In genomic region chr10:23370106-23370505, GRCh38 we compare ENCODE assay signal across 15 cellular contexts. TPM values are rescaled to one million over a fixed set of nuclear protein-coding genes. Genes with fewer than 3 reads are reported as not detected.
A peak's percentile ranks its signal among the peaks of the same experiment; 100 is the strongest.
DNase-seq lines count a peak whose midpoint lies in the region; FAIRE-seq and TF ChIP-seq lines count a peak whose summit lies in the region.
"Had no signal": no experiment of that assay in that cellular context is flagged by ENCODE, and none has a peak within 500 bp of the region (broad histone marks: within the 10 kb centered on the region; RNA-seq: fewer than 3 reads in every experiment).

No MANE protein-coding gene starts in this region.

- DNase-seq in EH (ENCODE audit: low read depth) (peak; percentile 67), HT1080 (ENCODE audit: low read depth) (peak; percentile 3), astrocyte (ENCODE audit: low read depth) (no peak), RKO (ENCODE audit: low spot score) (no peak), ovary (no peak), NCI-H2081 treated with DMSO at 0.1 percent for 48 hours (lab: John Stamatoyannopoulos, UW) (no peak)
- DNase-seq: amniotic stem cell; dorsolateral prefrontal cortex; islet precursor cell; naive thymus-derived CD4-positive, alpha-beta T cell; NCI-H1417 treated with DMSO at 0.1 percent for 48 hours; NCI-H524 treated with DMSO at 0.1 percent for 48 hours; sigmoid colon had no signal

- H3K4me3 ChIP-seq in astrocyte (ENCODE audit: insufficient read depth, low read depth, low read length) (no peak overlapping the region), ovary (no peak overlapping the region)
- H3K4me3 ChIP-seq: dorsolateral prefrontal cortex, sigmoid colon had no signal

- TF ChIP-seq CTCF in astrocyte (IDR thresholded peaks at IDR 0.05; ENCODE audit: insufficient read depth, low read depth, low read length) (no peak), nephron (IDR thresholded peaks at IDR 0.05; ENCODE audit: unreplicated experiment in 3 of 3) (no peak), ovary (IDR thresholded peaks at IDR 0.05) (no peak)

- H3K4me1 ChIP-seq in astrocyte (ENCODE audit: insufficient read depth, low read length) = no peaks in the 10 kb centered on the region
- no peaks in the 10 kb centered on the region for H3K4me1 ChIP-seq in ovary (ENCODE audit: insufficient read depth)

- no peak overlapping the region for H3K4me3 Mint-ChIP-seq in astrocyte (ENCODE audit: unreplicated experiment)
- H3K4me3 Mint-ChIP-seq in nephron = no peak overlapping the region

- no peak for TF ChIP-seq POLR2A in ovary (IDR thresholded peaks at IDR 0.05)

- H4K20me1 ChIP-seq in astrocyte (ENCODE audit: insufficient read depth, low read length) = no peaks in the 10 kb centered on the region

- H3K36me3 ChIP-seq in astrocyte (ENCODE audit: insufficient read depth, low read length) = no peaks in the 10 kb centered on the region
- no peaks in the 10 kb centered on the region for H3K36me3 ChIP-seq in ovary
- H3K36me3 ChIP-seq: sigmoid colon had no signal

- WGBS in ovary, 3 donors = 40 to 55% (median 48%) methylated on average over 3 of the region's 3 CpGs

- no peak overlapping the region for H3K4me2 ChIP-seq in astrocyte (ENCODE audit: low read length)

- H3K27me3 Mint-ChIP-seq in astrocyte (ENCODE audit: low read depth, unreplicated experiment) (no peaks in the 10 kb centered on the region), nephron (ENCODE audit: low read depth) (no peaks in the 10 kb centered on the region)
- H3K27me3 Mint-ChIP-seq: naive thymus-derived CD4-positive, alpha-beta T cell had no signal

- peaks cover 25% of the 10 kb centered on the region for H3K4me1 Mint-ChIP-seq in astrocyte (ENCODE audit: low read depth, unreplicated experiment)
- H3K4me1 Mint-ChIP-seq in nephron = peaks cover 24% of the 10 kb centered on the region

- H3K9me3 ChIP-seq in astrocyte (ENCODE audit: insufficient read depth, low read depth, low read length) (no peaks in the 10 kb centered on the region), ovary (no peaks in the 10 kb centered on the region)
- H3K9me3 ChIP-seq: sigmoid colon had no signal

- H3K9me3 Mint-ChIP-seq in astrocyte (ENCODE audit: unreplicated experiment) = peaks cover 1% of the 10 kb centered on the region
- no peaks in the 10 kb centered on the region for H3K9me3 Mint-ChIP-seq in nephron

- FAIRE-seq in astrocyte (lab: Jason Lieb, UNC) = no peak
- FAIRE-seq: HepG2 had no signal

- H3K27ac Mint-ChIP-seq in astrocyte (ENCODE audit: unreplicated experiment) (peak overlapping the region; percentile 65), nephron (peak overlapping the region; percentile 37 to 78 (median 51))

- intact Hi-C loops in ovary (cut with DNase I) = no loop called here

- TF ChIP-seq EP300 in ovary (IDR thresholded peaks at IDR 0.05) = no peak

- H3K27ac ChIP-seq in astrocyte (ENCODE audit: low read depth, low read length) (no peak overlapping the region), ovary (no peak overlapping the region)
- H3K27ac ChIP-seq: dorsolateral prefrontal cortex, sigmoid colon had no signal

- H3K27me3 ChIP-seq in astrocyte (ENCODE audit: insufficient read depth, low read length) (no peaks in the 10 kb centered on the region), ovary (no peaks in the 10 kb centered on the region)
- H3K27me3 ChIP-seq: dorsolateral prefrontal cortex, sigmoid colon had no signal

- no peak overlapping the region for H2AFZ ChIP-seq in astrocyte (ENCODE audit: low read depth, low read length)

- no peak overlapping the region for H3K9ac ChIP-seq in astrocyte (ENCODE audit: low read length)

- H3K36me3 Mint-ChIP-seq in astrocyte (ENCODE audit: low read depth, unreplicated experiment) (no peaks in the 10 kb centered on the region), nephron (ENCODE audit: low read depth) (no peaks in the 10 kb centered on the region)

- H3K79me2 ChIP-seq in astrocyte (ENCODE audit: insufficient read depth, low read length) = no peaks in the 10 kb centered on the region

RNA-seq across cellular contexts. Expression of gene C10orf67, which starts 25.5 kb away (rescaled TPM):
- 0.10 and 0.50 TPM in 2 replicates for total RNA-seq in HT1080 (2014; rRNA removed; shearing (Covaris generic))
- polyA plus RNA-seq in HT1080 (2015; cell fraction: cytosol; rRNA removed) = 0.20 and 0.29 TPM in 2 replicates
- 0.27 and 0.37 TPM in 2 replicates for polyA plus RNA-seq in HT1080 (2015; cell fraction: nucleus; rRNA removed)
- total RNA-seq in astrocyte = 0.27 and 0.46 TPM in 2 replicates
- total RNA-seq in ovary = 1 to 10 TPM in 1 of 7 donors, under 1 TPM in 6; 0.13 to 1.0 (median 0.35) TPM
- under 1 TPM; 0.08 to 0.25 TPM for polyA plus RNA-seq in ovary
- total RNA-seq: HepG2; naive thymus-derived CD4-positive, alpha-beta T cell; sigmoid colon had no signal
- polyA plus RNA-seq: HepG2; naive thymus-derived CD4-positive, alpha-beta T cell had no signal

Comparison
In these comparisons a context has a peak if more than half of its experiments do, and no peak if none do; other contexts are left out.
1. DNase-seq: peak in EH (single experiment) and HT1080 (single experiment); none in astrocyte (single experiment), RKO (single experiment), ovary (0 of 5) and NCI-H2081 treated with DMSO at 0.1 percent for 48 hours (single experiment).